Comparison of ENCODE assay signal across 1 cellular context in the genomic region with DNA sequence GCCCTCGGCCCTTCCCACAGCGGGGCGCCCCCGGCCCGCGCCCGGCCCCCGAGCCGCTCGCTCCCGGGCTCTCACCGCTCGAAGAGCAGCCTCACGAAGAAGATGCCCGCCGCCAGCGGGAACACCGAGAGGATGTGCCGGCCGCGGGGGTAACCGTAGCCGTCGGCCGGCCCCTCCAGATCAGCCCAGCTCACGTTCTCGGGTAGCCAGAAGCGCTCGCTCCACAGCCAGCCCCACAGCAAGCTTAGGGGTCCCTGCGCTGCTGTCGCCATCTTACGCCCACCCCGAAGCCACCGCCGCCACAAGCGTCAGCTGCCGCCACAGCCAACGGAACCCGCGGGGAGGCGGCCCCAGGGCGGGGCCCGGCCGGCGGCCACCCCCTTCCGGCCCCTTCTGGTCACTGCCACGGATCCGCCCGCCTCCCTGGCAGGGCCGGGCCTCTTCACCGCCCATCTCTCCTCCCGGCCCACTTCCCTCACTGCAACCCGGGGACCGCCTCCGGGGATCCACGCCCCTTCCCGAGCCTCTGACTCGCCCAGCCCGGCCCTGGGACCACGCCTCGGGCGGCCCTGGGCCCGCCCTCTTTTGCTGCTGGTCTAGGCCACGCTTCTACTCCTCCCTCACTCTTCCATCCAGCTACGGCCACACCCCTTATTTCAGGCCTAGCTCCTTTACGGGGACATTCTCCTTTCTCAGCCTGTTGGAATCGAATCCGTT.
TF ChIP-seq lines count a peak whose summit lies in the region.

A gene with protein sequence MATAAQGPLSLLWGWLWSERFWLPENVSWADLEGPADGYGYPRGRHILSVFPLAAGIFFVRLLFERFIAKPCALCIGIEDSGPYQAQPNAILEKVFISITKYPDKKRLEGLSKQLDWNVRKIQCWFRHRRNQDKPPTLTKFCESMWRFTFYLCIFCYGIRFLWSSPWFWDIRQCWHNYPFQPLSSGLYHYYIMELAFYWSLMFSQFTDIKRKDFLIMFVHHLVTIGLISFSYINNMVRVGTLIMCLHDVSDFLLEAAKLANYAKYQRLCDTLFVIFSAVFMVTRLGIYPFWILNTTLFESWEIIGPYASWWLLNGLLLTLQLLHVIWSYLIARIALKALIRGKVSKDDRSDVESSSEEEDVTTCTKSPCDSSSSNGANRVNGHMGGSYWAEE (minus strand): TSS at position 344 of the 717 bp plus-strand sequence. CDS start 72 bp downstream, at position 272.

TF ChIP-seq in HepG2, 621 proteins besides CTCF, POLR2A, EP300 and RAD21 (continued from another document and continues in another):
- TF ChIP-seq, protein P1, sequence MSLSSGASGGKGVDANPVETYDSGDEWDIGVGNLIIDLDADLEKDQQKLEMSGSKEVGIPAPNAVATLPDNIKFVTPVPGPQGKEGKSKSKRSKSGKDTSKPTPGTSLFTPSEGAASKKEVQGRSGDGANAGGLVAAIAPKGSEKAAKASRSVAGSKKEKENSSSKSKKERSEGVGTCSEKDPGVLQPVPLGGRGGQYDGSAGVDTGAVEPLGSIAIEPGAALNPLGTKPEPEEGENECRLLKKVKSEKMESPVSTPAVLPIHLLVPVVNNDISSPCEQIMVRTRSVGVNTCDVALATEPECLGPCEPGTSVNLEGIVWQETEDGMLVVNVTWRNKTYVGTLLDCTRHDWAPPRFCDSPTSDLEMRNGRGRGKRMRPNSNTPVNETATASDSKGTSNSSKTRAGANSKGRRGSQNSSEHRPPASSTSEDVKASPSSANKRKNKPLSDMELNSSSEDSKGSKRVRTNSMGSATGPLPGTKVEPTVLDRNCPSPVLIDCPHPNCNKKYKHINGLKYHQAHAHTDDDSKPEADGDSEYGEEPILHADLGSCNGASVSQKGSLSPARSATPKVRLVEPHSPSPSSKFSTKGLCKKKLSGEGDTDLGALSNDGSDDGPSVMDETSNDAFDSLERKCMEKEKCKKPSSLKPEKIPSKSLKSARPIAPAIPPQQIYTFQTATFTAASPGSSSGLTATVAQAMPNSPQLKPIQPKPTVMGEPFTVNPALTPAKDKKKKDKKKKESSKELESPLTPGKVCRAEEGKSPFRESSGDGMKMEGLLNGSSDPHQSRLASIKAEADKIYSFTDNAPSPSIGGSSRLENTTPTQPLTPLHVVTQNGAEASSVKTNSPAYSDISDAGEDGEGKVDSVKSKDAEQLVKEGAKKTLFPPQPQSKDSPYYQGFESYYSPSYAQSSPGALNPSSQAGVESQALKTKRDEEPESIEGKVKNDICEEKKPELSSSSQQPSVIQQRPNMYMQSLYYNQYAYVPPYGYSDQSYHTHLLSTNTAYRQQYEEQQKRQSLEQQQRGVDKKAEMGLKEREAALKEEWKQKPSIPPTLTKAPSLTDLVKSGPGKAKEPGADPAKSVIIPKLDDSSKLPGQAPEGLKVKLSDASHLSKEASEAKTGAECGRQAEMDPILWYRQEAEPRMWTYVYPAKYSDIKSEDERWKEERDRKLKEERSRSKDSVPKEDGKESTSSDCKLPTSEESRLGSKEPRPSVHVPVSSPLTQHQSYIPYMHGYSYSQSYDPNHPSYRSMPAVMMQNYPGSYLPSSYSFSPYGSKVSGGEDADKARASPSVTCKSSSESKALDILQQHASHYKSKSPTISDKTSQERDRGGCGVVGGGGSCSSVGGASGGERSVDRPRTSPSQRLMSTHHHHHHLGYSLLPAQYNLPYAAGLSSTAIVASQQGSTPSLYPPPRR (CRISPR knock-in tag; IDR thresholded peaks at IDR 0.05; ENCODE audit: borderline replicate concordance), result no peak
- TF ChIP-seq SMAD3 (CRISPR knock-in tag; IDR thresholded peaks at IDR 0.05) (no peak), MEIS2 (CRISPR knock-in tag; IDR thresholded peaks at IDR 0.05) (no peak; the same call in 1 of the 2 replicates), ZNF343 (CRISPR knock-in tag; IDR thresholded peaks at IDR 0.05) (no peak), KLF16 (CRISPR knock-in tag; IDR thresholded peaks at IDR 0.05) (peak in 1 of 2 experiments; percentile 64; a peak in 1 of 4 replicates), SOX6 (IDR thresholded peaks at IDR 0.05) (no peak), SOX6 (CRISPR knock-in tag; IDR thresholded peaks at IDR 0.05) (peak; percentile 30; the same call in 1 of the 2 replicates), ZNF720 (CRISPR knock-in tag; IDR thresholded peaks at IDR 0.05) (no peak), GABPA (IDR thresholded peaks at IDR 0.05; ENCODE audit: low read depth, low read length) (peak; percentile 49), GABPA (CRISPR knock-in tag; IDR thresholded peaks at IDR 0.05; ENCODE audit: low read depth) (no peak), ZNF780A (CRISPR knock-in tag; IDR thresholded peaks at IDR 0.05) (no peak), ESRRA (CRISPR knock-in tag; IDR thresholded peaks at IDR 0.05; ENCODE audit: low read depth) (peak; percentile 34; the same call in 1 of the 2 replicates), ZNF138 (CRISPR knock-in tag; IDR thresholded peaks at IDR 0.05; ENCODE audit: low read depth) (no peak), KAT8 (CRISPR knock-in tag; IDR thresholded peaks at IDR 0.05) (peak; percentile 83), ZNF121 (CRISPR knock-in tag; IDR thresholded peaks at IDR 0.05) (no peak), ZNF10 (CRISPR knock-in tag; IDR thresholded peaks at IDR 0.05; ENCODE audit: borderline replicate concordance, low read depth) (no peak), ZFP36L2 (CRISPR knock-in tag; IDR thresholded peaks at IDR 0.05) (no peak), KMT2A (CRISPR knock-in tag; IDR thresholded peaks at IDR 0.05) (peak; percentile 76; the same call in 1 of the 2 replicates), MAF1 (CRISPR knock-in tag; IDR thresholded peaks at IDR 0.05; ENCODE audit: borderline replicate concordance) (no peak), CREB1 (IDR thresholded peaks at IDR 0.05) (no peak), CREB1 (CRISPR knock-in tag; IDR thresholded peaks at IDR 0.05) (no peak), FOXP1 (IDR thresholded peaks at IDR 0.05) (no peak), FOXP1 (CRISPR knock-in tag; IDR thresholded peaks at IDR 0.05) (no peak), ZMAT3 (CRISPR knock-in tag; conservative IDR thresholded peaks at IDR 0.05) (no peak; the same call in 1 of the 2 replicates), MEF2D (CRISPR knock-in tag; IDR thresholded peaks at IDR 0.05) (no peak; the same call in 1 of the 2 replicates), SMC3 (IDR thresholded peaks at IDR 0.05; ENCODE audit: low read length) (no peak), RORA (CRISPR knock-in tag; IDR thresholded peaks at IDR 0.05) (no peak), HNF4G (IDR thresholded peaks at IDR 0.05; ENCODE audit: borderline replicate concordance, low read depth, low read length) (no peak), HNF4G (CRISPR knock-in tag; IDR thresholded peaks at IDR 0.05; ENCODE audit: borderline replicate concordance, low read depth) (no peak), POLR2G (IDR thresholded peaks at IDR 0.05; ENCODE audit: low read depth, low read length) (peak; percentile 81), ZFP41 (CRISPR knock-in tag; IDR thresholded peaks at IDR 0.05; ENCODE audit: borderline replicate concordance) (no peak)
- TF ChIP-seq, protein P2, sequence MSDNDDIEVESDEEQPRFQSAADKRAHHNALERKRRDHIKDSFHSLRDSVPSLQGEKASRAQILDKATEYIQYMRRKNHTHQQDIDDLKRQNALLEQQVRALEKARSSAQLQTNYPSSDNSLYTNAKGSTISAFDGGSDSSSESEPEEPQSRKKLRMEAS (IDR thresholded peaks at IDR 0.05), result peak; percentile 42; the same call in 1 of the 2 replicates
- TF ChIP-seq, protein P3, sequence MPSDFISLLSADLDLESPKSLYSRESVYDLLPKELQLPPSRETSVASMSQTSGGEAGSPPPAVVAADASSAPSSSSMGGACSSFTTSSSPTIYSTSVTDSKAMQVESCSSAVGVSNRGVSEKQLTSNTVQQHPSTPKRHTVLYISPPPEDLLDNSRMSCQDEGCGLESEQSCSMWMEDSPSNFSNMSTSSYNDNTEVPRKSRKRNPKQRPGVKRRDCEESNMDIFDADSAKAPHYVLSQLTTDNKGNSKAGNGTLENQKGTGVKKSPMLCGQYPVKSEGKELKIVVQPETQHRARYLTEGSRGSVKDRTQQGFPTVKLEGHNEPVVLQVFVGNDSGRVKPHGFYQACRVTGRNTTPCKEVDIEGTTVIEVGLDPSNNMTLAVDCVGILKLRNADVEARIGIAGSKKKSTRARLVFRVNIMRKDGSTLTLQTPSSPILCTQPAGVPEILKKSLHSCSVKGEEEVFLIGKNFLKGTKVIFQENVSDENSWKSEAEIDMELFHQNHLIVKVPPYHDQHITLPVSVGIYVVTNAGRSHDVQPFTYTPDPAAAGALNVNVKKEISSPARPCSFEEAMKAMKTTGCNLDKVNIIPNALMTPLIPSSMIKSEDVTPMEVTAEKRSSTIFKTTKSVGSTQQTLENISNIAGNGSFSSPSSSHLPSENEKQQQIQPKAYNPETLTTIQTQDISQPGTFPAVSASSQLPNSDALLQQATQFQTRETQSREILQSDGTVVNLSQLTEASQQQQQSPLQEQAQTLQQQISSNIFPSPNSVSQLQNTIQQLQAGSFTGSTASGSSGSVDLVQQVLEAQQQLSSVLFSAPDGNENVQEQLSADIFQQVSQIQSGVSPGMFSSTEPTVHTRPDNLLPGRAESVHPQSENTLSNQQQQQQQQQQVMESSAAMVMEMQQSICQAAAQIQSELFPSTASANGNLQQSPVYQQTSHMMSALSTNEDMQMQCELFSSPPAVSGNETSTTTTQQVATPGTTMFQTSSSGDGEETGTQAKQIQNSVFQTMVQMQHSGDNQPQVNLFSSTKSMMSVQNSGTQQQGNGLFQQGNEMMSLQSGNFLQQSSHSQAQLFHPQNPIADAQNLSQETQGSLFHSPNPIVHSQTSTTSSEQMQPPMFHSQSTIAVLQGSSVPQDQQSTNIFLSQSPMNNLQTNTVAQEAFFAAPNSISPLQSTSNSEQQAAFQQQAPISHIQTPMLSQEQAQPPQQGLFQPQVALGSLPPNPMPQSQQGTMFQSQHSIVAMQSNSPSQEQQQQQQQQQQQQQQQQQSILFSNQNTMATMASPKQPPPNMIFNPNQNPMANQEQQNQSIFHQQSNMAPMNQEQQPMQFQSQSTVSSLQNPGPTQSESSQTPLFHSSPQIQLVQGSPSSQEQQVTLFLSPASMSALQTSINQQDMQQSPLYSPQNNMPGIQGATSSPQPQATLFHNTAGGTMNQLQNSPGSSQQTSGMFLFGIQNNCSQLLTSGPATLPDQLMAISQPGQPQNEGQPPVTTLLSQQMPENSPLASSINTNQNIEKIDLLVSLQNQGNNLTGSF (CRISPR knock-in tag; IDR thresholded peaks at IDR 0.05), result no peak
- TF ChIP-seq, protein P4, sequence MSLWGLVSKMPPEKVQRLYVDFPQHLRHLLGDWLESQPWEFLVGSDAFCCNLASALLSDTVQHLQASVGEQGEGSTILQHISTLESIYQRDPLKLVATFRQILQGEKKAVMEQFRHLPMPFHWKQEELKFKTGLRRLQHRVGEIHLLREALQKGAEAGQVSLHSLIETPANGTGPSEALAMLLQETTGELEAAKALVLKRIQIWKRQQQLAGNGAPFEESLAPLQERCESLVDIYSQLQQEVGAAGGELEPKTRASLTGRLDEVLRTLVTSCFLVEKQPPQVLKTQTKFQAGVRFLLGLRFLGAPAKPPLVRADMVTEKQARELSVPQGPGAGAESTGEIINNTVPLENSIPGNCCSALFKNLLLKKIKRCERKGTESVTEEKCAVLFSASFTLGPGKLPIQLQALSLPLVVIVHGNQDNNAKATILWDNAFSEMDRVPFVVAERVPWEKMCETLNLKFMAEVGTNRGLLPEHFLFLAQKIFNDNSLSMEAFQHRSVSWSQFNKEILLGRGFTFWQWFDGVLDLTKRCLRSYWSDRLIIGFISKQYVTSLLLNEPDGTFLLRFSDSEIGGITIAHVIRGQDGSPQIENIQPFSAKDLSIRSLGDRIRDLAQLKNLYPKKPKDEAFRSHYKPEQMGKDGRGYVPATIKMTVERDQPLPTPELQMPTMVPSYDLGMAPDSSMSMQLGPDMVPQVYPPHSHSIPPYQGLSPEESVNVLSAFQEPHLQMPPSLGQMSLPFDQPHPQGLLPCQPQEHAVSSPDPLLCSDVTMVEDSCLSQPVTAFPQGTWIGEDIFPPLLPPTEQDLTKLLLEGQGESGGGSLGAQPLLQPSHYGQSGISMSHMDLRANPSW (CRISPR knock-in tag; IDR thresholded peaks at IDR 0.05; ENCODE audit: borderline replicate concordance), result peak; percentile 52; the same call in 1 of the 2 replicates
- TF ChIP-seq, protein P5, sequence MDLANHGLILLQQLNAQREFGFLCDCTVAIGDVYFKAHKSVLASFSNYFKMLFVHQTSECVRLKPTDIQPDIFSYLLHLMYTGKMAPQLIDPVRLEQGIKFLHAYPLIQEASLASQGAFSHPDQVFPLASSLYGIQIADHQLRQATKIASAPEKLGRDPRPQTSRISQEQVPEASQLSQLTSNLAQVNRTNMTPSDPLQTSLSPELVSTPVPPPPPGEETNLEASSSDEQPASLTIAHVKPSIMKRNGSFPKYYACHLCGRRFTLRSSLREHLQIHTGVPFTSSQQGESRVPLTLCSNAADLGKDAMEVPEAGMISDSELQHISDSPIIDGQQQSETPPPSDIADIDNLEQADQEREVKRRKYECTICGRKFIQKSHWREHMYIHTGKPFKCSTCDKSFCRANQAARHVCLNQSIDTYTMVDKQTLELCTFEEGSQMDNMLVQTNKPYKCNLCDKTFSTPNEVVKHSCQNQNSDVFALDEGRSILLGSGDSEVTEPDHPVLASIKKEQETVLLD (CRISPR knock-in tag; IDR thresholded peaks at IDR 0.05; ENCODE audit: low read depth), result no peak
- TF ChIP-seq, protein P6, sequence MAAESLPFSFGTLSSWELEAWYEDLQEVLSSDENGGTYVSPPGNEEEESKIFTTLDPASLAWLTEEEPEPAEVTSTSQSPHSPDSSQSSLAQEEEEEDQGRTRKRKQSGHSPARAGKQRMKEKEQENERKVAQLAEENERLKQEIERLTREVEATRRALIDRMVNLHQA (CRISPR knock-in tag; IDR thresholded peaks at IDR 0.05), result no peak
- TF ChIP-seq, protein P7, sequence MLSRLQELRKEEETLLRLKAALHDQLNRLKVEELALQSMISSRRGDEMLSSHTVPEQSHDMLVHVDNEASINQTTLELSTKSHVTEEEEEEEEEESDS (CRISPR knock-in tag; IDR thresholded peaks at IDR 0.05; ENCODE audit: borderline replicate concordance), result no peak
- TF ChIP-seq, protein P8, sequence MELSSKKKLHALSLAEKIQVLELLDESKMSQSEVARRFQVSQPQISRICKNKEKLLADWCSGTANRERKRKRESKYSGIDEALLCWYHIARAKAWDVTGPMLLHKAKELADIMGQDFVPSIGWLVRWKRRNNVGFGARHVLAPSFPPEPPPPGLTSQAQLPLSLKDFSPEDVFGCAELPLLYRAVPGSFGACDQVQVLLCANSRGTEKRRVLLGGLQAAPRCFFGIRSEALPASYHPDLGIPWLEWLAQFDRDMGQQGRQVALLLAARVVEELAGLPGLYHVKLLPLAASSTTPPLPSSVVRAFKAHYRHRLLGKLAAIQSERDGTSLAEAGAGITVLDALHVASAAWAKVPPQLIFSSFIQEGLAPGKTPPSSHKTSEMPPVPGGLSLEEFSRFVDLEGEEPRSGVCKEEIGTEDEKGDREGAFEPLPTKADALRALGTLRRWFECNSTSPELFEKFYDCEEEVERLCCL (CRISPR knock-in tag; IDR thresholded peaks at IDR 0.05; ENCODE audit: borderline replicate concordance), result no peak
- TF ChIP-seq, protein P9, sequence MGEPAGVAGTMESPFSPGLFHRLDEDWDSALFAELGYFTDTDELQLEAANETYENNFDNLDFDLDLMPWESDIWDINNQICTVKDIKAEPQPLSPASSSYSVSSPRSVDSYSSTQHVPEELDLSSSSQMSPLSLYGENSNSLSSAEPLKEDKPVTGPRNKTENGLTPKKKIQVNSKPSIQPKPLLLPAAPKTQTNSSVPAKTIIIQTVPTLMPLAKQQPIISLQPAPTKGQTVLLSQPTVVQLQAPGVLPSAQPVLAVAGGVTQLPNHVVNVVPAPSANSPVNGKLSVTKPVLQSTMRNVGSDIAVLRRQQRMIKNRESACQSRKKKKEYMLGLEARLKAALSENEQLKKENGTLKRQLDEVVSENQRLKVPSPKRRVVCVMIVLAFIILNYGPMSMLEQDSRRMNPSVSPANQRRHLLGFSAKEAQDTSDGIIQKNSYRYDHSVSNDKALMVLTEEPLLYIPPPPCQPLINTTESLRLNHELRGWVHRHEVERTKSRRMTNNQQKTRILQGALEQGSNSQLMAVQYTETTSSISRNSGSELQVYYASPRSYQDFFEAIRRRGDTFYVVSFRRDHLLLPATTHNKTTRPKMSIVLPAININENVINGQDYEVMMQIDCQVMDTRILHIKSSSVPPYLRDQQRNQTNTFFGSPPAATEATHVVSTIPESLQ (CRISPR knock-in tag; conservative IDR thresholded peaks at IDR 0.05), result no peak
